ENCODE assay signal across 18 cellular contexts in the genomic region with DNA sequence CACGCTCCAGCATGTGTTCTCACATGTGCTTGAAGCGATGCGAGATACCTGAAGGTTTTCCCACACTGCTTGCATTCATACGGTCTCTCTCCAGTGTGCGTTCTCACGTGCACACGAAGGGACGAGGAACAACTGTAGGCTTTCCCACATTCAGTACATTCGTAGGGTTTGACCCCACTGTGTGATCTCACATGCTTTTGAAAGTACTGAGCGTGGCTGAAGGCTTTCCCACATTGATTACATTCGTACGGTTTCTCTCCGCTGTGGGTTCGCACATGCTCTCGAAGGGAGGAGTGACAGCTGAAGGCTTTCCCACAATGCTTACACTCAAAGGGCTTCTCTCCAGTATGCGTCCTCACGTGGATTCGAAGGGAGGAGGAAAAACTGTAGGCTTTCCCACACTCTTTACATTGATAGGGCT. TPM values are rescaled to one million over a fixed set of nuclear protein-coding genes. Genes with fewer than 3 reads are reported as not detected.
A peak's percentile ranks its signal among the peaks of the same experiment; 100 is the strongest.
DNase-seq lines count a peak whose midpoint lies in the region; FAIRE-seq and TF ChIP-seq lines count a peak whose summit lies in the region.
"Had no signal": no experiment of that assay in that cellular context is flagged by ENCODE, and none has a peak within 500 bp of the region (broad histone marks: within the 10 kb centered on the region; RNA-seq: fewer than 3 reads in every experiment).

No MANE protein-coding gene starts in this region.

- peaks cover 0 to 4% (median 0%) of the 10 kb centered on the region in 11 experiments; a peak in 1 of 22 replicates for H3K27me3 ChIP-seq in BLaER1 treated with 17β-estradiol and CSF1 and Interleukin-3, amounts not matched to agents 10 nM and 100 nM
- H3K27me3 ChIP-seq: BE2C had no signal

- H3K27ac ChIP-seq in BLaER1 treated with 17β-estradiol and CSF1 and Interleukin-3, amounts not matched to agents 10 nM and 100 nM: no peak overlapping the region
- H3K27ac ChIP-seq in coronary artery: no peak overlapping the region

- POLR2A ChIA-PET in HEK293T (lab: Yijun Ruan, JAX): no interaction called here

- no peaks in the 10 kb centered on the region for H4K20me1 ChIP-seq in BLaER1 treated with 17β-estradiol and CSF1 and Interleukin-3, amounts not matched to agents 10 nM and 100 nM

- H3K4me3 ChIP-seq in BLaER1 treated with 17β-estradiol and CSF1 and Interleukin-3, amounts not matched to agents 10 nM and 100 nM: peak overlapping the region in 9 of 10 experiments; percentile 27 to 49 (median 41); a peak in 19 of 20 replicates
- peak overlapping the region; percentile 15 for H3K4me3 ChIP-seq in coronary artery

- no peak for TF ChIP-seq CTCF in coronary artery (IDR thresholded peaks at IDR 0.05)

- CTCF ChIA-PET in HEK293T (lab: Yijun Ruan, JAX): no interaction called here

- H3K36me3 ChIP-seq in BLaER1 treated with 17β-estradiol and CSF1 and Interleukin-3, amounts not matched to agents 10 nM and 100 nM: peaks cover 86 to 94% (median 92%) of the 10 kb centered on the region in 11 experiments

- TF ChIP-seq POLR2A in GM12892 (IDR thresholded peaks at IDR 0.05; ENCODE audit: low read depth, low read length): no peak

- H3K4me1 ChIP-seq in BLaER1 treated with 17β-estradiol and CSF1 and Interleukin-3, amounts not matched to agents 10 nM and 100 nM: no peaks in the 10 kb centered on the region
- H3K4me1 ChIP-seq: BE2C had no signal

- no peak overlapping the region for H3K9ac ChIP-seq in BLaER1 treated with 17β-estradiol and CSF1 and Interleukin-3, amounts not matched to agents 10 nM and 100 nM

- DNase-seq in HEK293T (ENCODE audit: extremely low spot score): no peak
- peak; percentile 28 for DNase-seq in coronary artery (ENCODE audit: low spot score)
- DNase-seq in mesenteric fat pad (ENCODE audit: low spot score): peak; percentile 22
- DNase-seq in T-helper 2 cell: no peak
- no peak for DNase-seq in NCI-H526 (lab: John Stamatoyannopoulos, UW)
- DNase-seq in GM12892 (ENCODE audit: insufficient read length): no peak
- no peak for DNase-seq in NCI-H1436 (lab: John Stamatoyannopoulos, UW)
- DNase-seq: BE2C, DMS 273 treated with DMSO at 0.1 percent for 48 hours, EL, HCEC 1CT, KBM-7, NCI-H146, NCI-H2107, NCI-H774 had no signal

- FAIRE-seq in GM12892 (lab: Jason Lieb, UNC): no peak
- FAIRE-seq: GM18507 had no signal

- H3K4me2 ChIP-seq in BLaER1 treated with 17β-estradiol and CSF1 and Interleukin-3, amounts not matched to agents 10 nM and 100 nM: no peak overlapping the region

- peaks cover 93 to 95% (median 94%) of the 10 kb centered on the region in 11 experiments for H3K9me3 ChIP-seq in BLaER1 treated with 17β-estradiol and CSF1 and Interleukin-3, amounts not matched to agents 10 nM and 100 nM (replicated peaks in 1 of 11)

TF ChIP-seq in HEK293T, 16 proteins besides CTCF, POLR2A, EP300 and RAD21:
- peak; percentile 47; the same call in 1 of the 2 replicates for TF ChIP-seq NFRKB (IDR thresholded peaks at IDR 0.05)
- no peak for TF ChIP-seq FOXK2 (IDR thresholded peaks at IDR 0.05)
- no peak for TF ChIP-seq ELF4 (IDR thresholded peaks at IDR 0.05)
- TF ChIP-seq L3MBTL2 (conservative IDR thresholded peaks at IDR 0.05): peak; percentile 24

RNA-seq across cellular contexts. Expression of a gene that starts 11.3 kb away (rescaled TPM):
- total RNA-seq in mesenteric fat pad: 3.1 TPM
- polyA plus RNA-seq in GM12892 (2012; ENCODE audit: missing spikeins): 3.9 TPM
- total RNA-seq: HT1080 had no signal

RNA-seq across cellular contexts. Expression of a gene that starts 32.8 kb away (rescaled TPM):
- 1.6 TPM for total RNA-seq in mesenteric fat pad
- polyA plus RNA-seq in GM12892 (2012; ENCODE audit: missing spikeins): 6.7 TPM
- total RNA-seq: HT1080 had no signal

RNA-seq across cellular contexts. Expression of a gene that starts 43.9 kb away (rescaled TPM):
- 0.93 TPM for total RNA-seq in mesenteric fat pad
- polyA plus RNA-seq in GM12892 (2012; ENCODE audit: missing spikeins): 18.1 TPM
- total RNA-seq: HT1080 had no signal

Comparison
In these comparisons a context has a peak if more than half of its experiments do, and no peak if none do; other contexts are left out.
1. DNase-seq: peak in coronary artery (single experiment) and mesenteric fat pad (single experiment); none in HEK293T (single experiment), T-helper 2 cell (0 of 5), NCI-H526 (0 of 2), GM12892 (single experiment) and NCI-H1436 (single experiment).